Comparison of ENCODE assay signal across 1 cellular context in genomic region chr2:138110453-138111083, GRCh38.
A peak's percentile ranks its signal among the peaks of the same experiment; 100 is the strongest.
TF ChIP-seq lines count a peak whose summit lies in the region.

No MANE protein-coding gene starts in this region.

TF ChIP-seq in HepG2, 621 proteins besides CTCF, POLR2A, EP300 and RAD21 (continued from another document and continues in another):
- no peak for TF ChIP-seq TRAFD1 (CRISPR knock-in tag; IDR thresholded peaks at IDR 0.05; ENCODE audit: borderline replicate concordance)
- TF ChIP-seq, protein P1, sequence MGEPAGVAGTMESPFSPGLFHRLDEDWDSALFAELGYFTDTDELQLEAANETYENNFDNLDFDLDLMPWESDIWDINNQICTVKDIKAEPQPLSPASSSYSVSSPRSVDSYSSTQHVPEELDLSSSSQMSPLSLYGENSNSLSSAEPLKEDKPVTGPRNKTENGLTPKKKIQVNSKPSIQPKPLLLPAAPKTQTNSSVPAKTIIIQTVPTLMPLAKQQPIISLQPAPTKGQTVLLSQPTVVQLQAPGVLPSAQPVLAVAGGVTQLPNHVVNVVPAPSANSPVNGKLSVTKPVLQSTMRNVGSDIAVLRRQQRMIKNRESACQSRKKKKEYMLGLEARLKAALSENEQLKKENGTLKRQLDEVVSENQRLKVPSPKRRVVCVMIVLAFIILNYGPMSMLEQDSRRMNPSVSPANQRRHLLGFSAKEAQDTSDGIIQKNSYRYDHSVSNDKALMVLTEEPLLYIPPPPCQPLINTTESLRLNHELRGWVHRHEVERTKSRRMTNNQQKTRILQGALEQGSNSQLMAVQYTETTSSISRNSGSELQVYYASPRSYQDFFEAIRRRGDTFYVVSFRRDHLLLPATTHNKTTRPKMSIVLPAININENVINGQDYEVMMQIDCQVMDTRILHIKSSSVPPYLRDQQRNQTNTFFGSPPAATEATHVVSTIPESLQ (CRISPR knock-in tag; conservative IDR thresholded peaks at IDR 0.05) = no peak; the same call in 1 of the 2 replicates
- no peak for TF ChIP-seq ADNP (CRISPR knock-in tag; IDR thresholded peaks at IDR 0.05)
- no peak for TF ChIP-seq ZNF512B (CRISPR knock-in tag; IDR thresholded peaks at IDR 0.05; ENCODE audit: borderline replicate concordance)
- TF ChIP-seq HNF4A (CRISPR knock-in tag; IDR thresholded peaks at IDR 0.05) = peak; percentile 100
- TF ChIP-seq, protein P2, sequence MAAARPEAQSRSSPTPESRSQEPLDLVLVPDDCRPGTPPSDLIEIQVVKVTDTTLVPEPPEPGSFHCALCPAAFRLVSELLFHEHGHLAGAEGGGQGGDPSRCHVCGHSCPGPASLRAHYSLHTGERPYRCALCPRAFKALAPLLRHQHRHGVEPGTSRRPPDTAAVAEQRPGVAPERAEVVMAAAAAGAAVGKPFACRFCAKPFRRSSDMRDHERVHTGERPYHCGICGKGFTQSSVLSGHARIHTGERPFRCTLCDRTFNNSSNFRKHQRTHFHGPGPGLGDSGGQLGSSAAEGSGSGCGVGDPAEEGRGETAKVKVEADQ (CRISPR knock-in tag; IDR thresholded peaks at IDR 0.05; ENCODE audit: borderline replicate concordance) = peak; percentile 97
- no peak for TF ChIP-seq ZNF768 (CRISPR knock-in tag; IDR thresholded peaks at IDR 0.05)
- peak; percentile 55; the same call in 1 of the 2 replicates for TF ChIP-seq ZNF160 (CRISPR knock-in tag; IDR thresholded peaks at IDR 0.05)
- no peak; the same call in 1 of the 2 replicates for TF ChIP-seq ZNF3 (CRISPR knock-in tag; IDR thresholded peaks at IDR 0.05)
- TF ChIP-seq, protein P3, sequence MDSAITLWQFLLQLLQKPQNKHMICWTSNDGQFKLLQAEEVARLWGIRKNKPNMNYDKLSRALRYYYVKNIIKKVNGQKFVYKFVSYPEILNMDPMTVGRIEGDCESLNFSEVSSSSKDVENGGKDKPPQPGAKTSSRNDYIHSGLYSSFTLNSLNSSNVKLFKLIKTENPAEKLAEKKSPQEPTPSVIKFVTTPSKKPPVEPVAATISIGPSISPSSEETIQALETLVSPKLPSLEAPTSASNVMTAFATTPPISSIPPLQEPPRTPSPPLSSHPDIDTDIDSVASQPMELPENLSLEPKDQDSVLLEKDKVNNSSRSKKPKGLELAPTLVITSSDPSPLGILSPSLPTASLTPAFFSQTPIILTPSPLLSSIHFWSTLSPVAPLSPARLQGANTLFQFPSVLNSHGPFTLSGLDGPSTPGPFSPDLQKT (CRISPR knock-in tag; IDR thresholded peaks at IDR 0.05; ENCODE audit: borderline replicate concordance) = no peak
- TF ChIP-seq, protein P4, sequence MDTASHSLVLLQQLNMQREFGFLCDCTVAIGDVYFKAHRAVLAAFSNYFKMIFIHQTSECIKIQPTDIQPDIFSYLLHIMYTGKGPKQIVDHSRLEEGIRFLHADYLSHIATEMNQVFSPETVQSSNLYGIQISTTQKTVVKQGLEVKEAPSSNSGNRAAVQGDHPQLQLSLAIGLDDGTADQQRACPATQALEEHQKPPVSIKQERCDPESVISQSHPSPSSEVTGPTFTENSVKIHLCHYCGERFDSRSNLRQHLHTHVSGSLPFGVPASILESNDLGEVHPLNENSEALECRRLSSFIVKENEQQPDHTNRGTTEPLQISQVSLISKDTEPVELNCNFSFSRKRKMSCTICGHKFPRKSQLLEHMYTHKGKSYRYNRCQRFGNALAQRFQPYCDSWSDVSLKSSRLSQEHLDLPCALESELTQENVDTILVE (CRISPR knock-in tag; IDR thresholded peaks at IDR 0.05) = 0 out of 2 replicates have a peak, but pooled peaks have one; percentile 33
- no peak for TF ChIP-seq SP1 (IDR thresholded peaks at IDR 0.05)
- TF ChIP-seq SP1 (CRISPR knock-in tag; IDR thresholded peaks at IDR 0.05) = no peak
- no peak for TF ChIP-seq ZNF576 (CRISPR knock-in tag; IDR thresholded peaks at IDR 0.05)
- TF ChIP-seq, protein P5, sequence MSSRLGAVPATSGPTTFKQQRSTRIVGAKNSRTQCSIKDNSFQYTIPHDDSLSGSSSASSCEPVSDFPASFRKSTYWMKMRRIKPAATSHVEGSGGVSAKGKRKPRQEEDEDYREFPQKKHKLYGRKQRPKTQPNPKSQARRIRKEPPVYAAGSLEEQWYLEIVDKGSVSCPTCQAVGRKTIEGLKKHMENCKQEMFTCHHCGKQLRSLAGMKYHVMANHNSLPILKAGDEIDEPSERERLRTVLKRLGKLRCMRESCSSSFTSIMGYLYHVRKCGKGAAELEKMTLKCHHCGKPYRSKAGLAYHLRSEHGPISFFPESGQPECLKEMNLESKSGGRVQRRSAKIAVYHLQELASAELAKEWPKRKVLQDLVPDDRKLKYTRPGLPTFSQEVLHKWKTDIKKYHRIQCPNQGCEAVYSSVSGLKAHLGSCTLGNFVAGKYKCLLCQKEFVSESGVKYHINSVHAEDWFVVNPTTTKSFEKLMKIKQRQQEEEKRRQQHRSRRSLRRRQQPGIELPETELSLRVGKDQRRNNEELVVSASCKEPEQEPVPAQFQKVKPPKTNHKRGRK (CRISPR knock-in tag; IDR thresholded peaks at IDR 0.05) = no peak
- TF ChIP-seq SYNCRIP (IDR thresholded peaks at IDR 0.05; ENCODE audit: insufficient read depth, low read depth, low read length) = no peak
- TF ChIP-seq, protein P6, sequence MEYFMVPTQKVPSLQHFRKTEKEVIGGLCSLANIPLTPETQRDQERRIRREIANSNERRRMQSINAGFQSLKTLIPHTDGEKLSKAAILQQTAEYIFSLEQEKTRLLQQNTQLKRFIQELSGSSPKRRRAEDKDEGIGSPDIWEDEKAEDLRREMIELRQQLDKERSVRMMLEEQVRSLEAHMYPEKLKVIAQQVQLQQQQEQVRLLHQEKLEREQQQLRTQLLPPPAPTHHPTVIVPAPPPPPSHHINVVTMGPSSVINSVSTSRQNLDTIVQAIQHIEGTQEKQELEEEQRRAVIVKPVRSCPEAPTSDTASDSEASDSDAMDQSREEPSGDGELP (IDR thresholded peaks at IDR 0.05; ENCODE audit: borderline replicate concordance, low read depth) = peak; percentile 33; the same call in 1 of the 2 replicates
- no peak for TF ChIP-seq ZNF546 (CRISPR knock-in tag; conservative IDR thresholded peaks at IDR 0.05)
- no peak; the same call in 1 of the 2 replicates for TF ChIP-seq ZNF710 (CRISPR knock-in tag; IDR thresholded peaks at IDR 0.05; ENCODE audit: borderline replicate concordance)
- TF ChIP-seq ESRRA (CRISPR knock-in tag; IDR thresholded peaks at IDR 0.05; ENCODE audit: low read depth) = peak; percentile 86
- TF ChIP-seq ZNF17 (CRISPR knock-in tag; IDR thresholded peaks at IDR 0.05) = no peak
- TF ChIP-seq RFXANK (CRISPR knock-in tag; IDR thresholded peaks at IDR 0.05) = no peak
- peak; percentile 96 for TF ChIP-seq RARA (CRISPR knock-in tag; IDR thresholded peaks at IDR 0.05)
- TF ChIP-seq SMAD3 (CRISPR knock-in tag; IDR thresholded peaks at IDR 0.05) = peak; percentile 92
- TF ChIP-seq ZNF614 (CRISPR knock-in tag; IDR thresholded peaks at IDR 0.05; ENCODE audit: borderline replicate concordance) = peak; percentile 94
- no peak for TF ChIP-seq ZFP82 (CRISPR knock-in tag; IDR thresholded peaks at IDR 0.05; ENCODE audit: borderline replicate concordance)
- TF ChIP-seq FOXK1 (CRISPR knock-in tag; IDR thresholded peaks at IDR 0.05; ENCODE audit: borderline replicate concordance, low read depth) = peak; percentile 84
- no peak for TF ChIP-seq TRIM22 (IDR thresholded peaks at IDR 0.05)
- no peak for TF ChIP-seq ZNF121 (CRISPR knock-in tag; IDR thresholded peaks at IDR 0.05)
- no peak for TF ChIP-seq REXO4 (CRISPR knock-in tag; IDR thresholded peaks at IDR 0.05; ENCODE audit: borderline replicate concordance)
- no peak; the same call in 1 of the 2 replicates for TF ChIP-seq NFKBIZ (CRISPR knock-in tag; IDR thresholded peaks at IDR 0.05)
- TF ChIP-seq MEF2D (CRISPR knock-in tag; IDR thresholded peaks at IDR 0.05) = peak; percentile 77
- no peak for TF ChIP-seq HNRNPK (IDR thresholded peaks at IDR 0.05; ENCODE audit: low read depth, low read length, poor library complexity, severe bottlenecking)
- peak; percentile 49; the same call in 1 of the 2 replicates for TF ChIP-seq IKZF5 (CRISPR knock-in tag; IDR thresholded peaks at IDR 0.05)
